ENCODE assay signal across 12 cellular contexts in genomic region chr4:126051709-126052424, GRCh38.
DNase-seq lines count a peak whose midpoint lies in the region; ATAC-seq and TF ChIP-seq lines count a peak whose summit lies in the region.
"Had no signal": no experiment of that assay in that cellular context is flagged by ENCODE, and none has a peak within 500 bp of the region (broad histone marks: within the 10 kb centered on the region; RNA-seq: fewer than 3 reads in every experiment).

No MANE protein-coding gene starts in this region.

- H3K36me3 ChIP-seq in SJCRH30, result no peaks in the 10 kb centered on the region
- H3K36me3 ChIP-seq in Peyer's patch, result no peaks in the 10 kb centered on the region

- intact Hi-C loops in left colon (cut with DNase I, micrococcal nuclease), result no loop called here

- TF ChIP-seq POLR2A in Peyer's patch (IDR thresholded peaks at IDR 0.05), result no peak

- TF ChIP-seq CTCF in neural crest cell (conservative IDR thresholded peaks at IDR 0.05) (peak; percentile 43), Peyer's patch (IDR thresholded peaks at IDR 0.05) (no peak)

- H3K27ac Mint-ChIP-seq in neural crest cell (ENCODE audit: unreplicated experiment), result no peak overlapping the region

- H3K9me3 Mint-ChIP-seq in neural crest cell, result peaks cover under 1% of the 10 kb centered on the region

- no peak overlapping the region for H3K4me3 Mint-ChIP-seq in neural crest cell

- H3K27me3 ChIP-seq in SJCRH30, result no peaks in the 10 kb centered on the region
- H3K27me3 ChIP-seq in Peyer's patch, result no peaks in the 10 kb centered on the region

- H3K27me3 Mint-ChIP-seq in neural crest cell (ENCODE audit: low read depth), result no peaks in the 10 kb centered on the region

- H3K27ac ChIP-seq in SJCRH30 (peak overlapping the region; percentile 60), Peyer's patch (no peak overlapping the region)
- H3K27ac ChIP-seq: skin epidermis had no signal

- H3K9me3 ChIP-seq in SJCRH30 (replicated peaks) (no peaks in the 10 kb centered on the region), Peyer's patch (no peaks in the 10 kb centered on the region)

- H3K4me1 ChIP-seq in SJCRH30, result peaks cover 18% of the 10 kb centered on the region
- no peaks in the 10 kb centered on the region for H3K4me1 ChIP-seq in Peyer's patch

- peaks cover 4% of the 10 kb centered on the region for H3K4me1 Mint-ChIP-seq in neural crest cell

- H3K4me3 ChIP-seq in SJCRH30 (no peak overlapping the region; the same call in 1 of the 2 replicates), Peyer's patch (no peak overlapping the region)
- H3K4me3 ChIP-seq: skin epidermis had no signal

- ATAC-seq in left colon, result no peak

- DNase-seq in COLO829 (ENCODE audit: low spot score) (peak; percentile 61), SJCRH30 (peak; percentile 56 to 82), fibroblast of the conjunctiva (ENCODE audit: low read depth) (peak; percentile 93), neural crest cell (ENCODE audit: low read depth, low spot score) (no peak), left colon (no peak), Peyer's patch (no peak), NCI-H774 (lab: John Stamatoyannopoulos, UW) (no peak), RPMI8226 (no peak)
- DNase-seq: islet precursor cell, NCI-H2171, SW 1271 had no signal

- peaks cover under 1% of the 10 kb centered on the region for H3K36me3 Mint-ChIP-seq in neural crest cell (ENCODE audit: low read depth)

Comparison
In these comparisons a context has a peak if more than half of its experiments do, and no peak if none do; other contexts are left out.
1. DNase-seq: peak in COLO829 (single experiment), SJCRH30 (2 of 2) and fibroblast of the conjunctiva (single experiment); none in neural crest cell (single experiment), left colon (0 of 2), Peyer's patch (0 of 3), NCI-H774 (single experiment) and RPMI8226 (single experiment).